In the genomic region with DNA sequence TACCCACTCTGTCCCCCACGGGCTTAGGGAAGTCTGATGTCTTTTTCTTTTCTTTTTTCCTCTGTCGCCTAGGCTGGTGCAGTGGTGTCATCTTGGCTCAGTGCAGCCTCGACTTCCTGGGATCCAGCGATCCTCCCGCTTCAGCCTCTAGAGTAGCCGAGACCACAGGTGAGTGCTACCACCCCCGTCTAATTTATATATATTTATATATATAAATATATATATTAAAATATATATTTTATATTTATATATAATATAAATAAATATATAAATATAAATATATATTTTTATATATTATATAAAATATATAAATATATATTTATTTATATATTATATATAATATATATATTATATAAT, we compare ENCODE assay signal across 8 cellular contexts. TPM values are rescaled to one million over a fixed set of nuclear protein-coding genes. Genes with fewer than 3 reads are reported as not detected.
A peak's percentile ranks its signal among the peaks of the same experiment; 100 is the strongest.
DNase-seq lines count a peak whose midpoint lies in the region; ATAC-seq and TF ChIP-seq lines count a peak whose summit lies in the region.

No MANE protein-coding gene starts in this region.

- 0 to 15% methylated on average over 1 to 2 of the region's 7 CpGs for WGBS in mesodermal cell (ENCODE audit: insufficient coverage in 2 of 2), 2 experiments

- no peak for ATAC-seq in GM18858 (IDR thresholded peaks at IDR 0.05; ENCODE audit: unreplicated experiment)
- ATAC-seq in omental fat pad (ENCODE audit: low FRiP score), result no peak

- H3K27me3 ChIP-seq in right atrium auricular region (no peaks in the 10 kb centered on the region), brain microvascular endothelial cell (replicated peaks) (no peaks in the 10 kb centered on the region), vagina (no peaks in the 10 kb centered on the region)

- H3K36me3 ChIP-seq in right atrium auricular region (no peaks in the 10 kb centered on the region), brain microvascular endothelial cell (replicated peaks) (no peaks in the 10 kb centered on the region), mesodermal cell (ENCODE audit: control insufficient read depth, insufficient read depth, low read length) (no peaks in the 10 kb centered on the region), vagina (no peaks in the 10 kb centered on the region)

- peaks cover 0 to 17% of the 10 kb centered on the region in 2 donors for H3K4me1 ChIP-seq in right atrium auricular region
- H3K4me1 ChIP-seq in mesodermal cell (ENCODE audit: control insufficient read depth, insufficient read depth, low read length, poor library complexity, severe bottlenecking), result peaks cover 20% of the 10 kb centered on the region
- peaks cover 17% of the 10 kb centered on the region for H3K4me1 ChIP-seq in vagina

- peak overlapping the region; percentile 89 to 91 for H3K27ac ChIP-seq in right atrium auricular region
- H3K27ac ChIP-seq in brain microvascular endothelial cell, result peak overlapping the region; percentile 95
- H3K27ac ChIP-seq in mesodermal cell (ENCODE audit: low read depth, low read length, severe bottlenecking), result peak overlapping the region; percentile 89
- H3K27ac ChIP-seq in vagina, result peak overlapping the region; percentile 83

- H3K9me3 ChIP-seq in right atrium auricular region (no peaks in the 10 kb centered on the region), mesodermal cell (ENCODE audit: control insufficient read depth, low read length) (no peaks in the 10 kb centered on the region), vagina (no peaks in the 10 kb centered on the region)

- intact Hi-C loops in cardiac septum (cut with DNase I), result loop anchor here (5.0 kb wide), 2 partner anchors 36 to 136 kb away; no protein-coding TSS in a partner anchor
- intact Hi-C loops in vagina (cut with DNase I), result loop anchor here (5.0 kb wide), 3 partner anchors 36 to 136 kb away; no protein-coding TSS in a partner anchor

- DNase-seq in right atrium auricular region (ENCODE audit: low spot score) (no peak), cardiac septum (ENCODE audit: low spot score) (no peak), brain microvascular endothelial cell (no peak), vagina (ENCODE audit: extremely low spot score in 2 of 2) (no peak), NCI-H526 treated with DMSO at 0.1 percent for 48 hours (lab: John Stamatoyannopoulos, UW) (no peak), omental fat pad (ENCODE audit: low spot score) (no peak)

- TF ChIP-seq CTCF in right atrium auricular region (IDR thresholded peaks at IDR 0.05) (no peak), brain microvascular endothelial cell (IDR thresholded peaks at IDR 0.05; ENCODE audit: low read depth, low read length, missing control alignments) (no peak), vagina (IDR thresholded peaks at IDR 0.05) (no peak), omental fat pad (IDR thresholded peaks at IDR 0.05) (no peak)

- no peak for TF ChIP-seq POLR2A in vagina (IDR thresholded peaks at IDR 0.05)

- H3K4me3 ChIP-seq in right atrium auricular region (peak overlapping the region; percentile 49 to 58), brain microvascular endothelial cell (ENCODE audit: low read depth, low read length) (peak overlapping the region; percentile 77), mesodermal cell (ENCODE audit: extremely low read depth, insufficient read depth, low read length, poor library complexity, severe bottlenecking) (peak overlapping the region; percentile 46), vagina (peak overlapping the region; percentile 49 to 58)

- in situ Hi-C loops in brain microvascular endothelial cell (cut with HindIII; ENCODE audit: low pct_ligation_motif_present, low sequenced_read_pairs), result no loop called here

RNA-seq across cellular contexts. Expression of gene ANXA2R, which starts 3.3 kb away (rescaled TPM):
- total RNA-seq in right atrium auricular region, result under 1 TPM in 1 of 2 donors, not detected in 1; 0.63 TPM
- 1.2 TPM for total RNA-seq in cardiac septum
- polyA plus RNA-seq in mesodermal cell (2013, experiment 1 of 2), result 1.9 TPM
- 1.2 TPM for polyA plus RNA-seq in mesodermal cell (2013, experiment 2 of 2)
- total RNA-seq in vagina, result 10.6 TPM
- 1 to 10 TPM; 1.5 to 5.5 (median 3.4) TPM for total RNA-seq in omental fat pad
